ENCODE assay signal across 22 cellular contexts in genomic region chr17:50491510-50491909, GRCh38. TPM values are rescaled to one million over a fixed set of nuclear protein-coding genes. Genes with fewer than 3 reads are reported as not detected.
"Had no signal": no experiment of that assay in that cellular context is flagged by ENCODE, and none has a peak within 500 bp of the region (broad histone marks: within the 10 kb centered on the region; RNA-seq: fewer than 3 reads in every experiment).

No MANE protein-coding gene starts in this region.

- H3K27ac ChIP-seq: coronary artery, epithelial cell of prostate, heart right ventricle, neutrophil, ovary, prostate gland, upper lobe of left lung had no signal

- H3K4me1 ChIP-seq: heart right ventricle, prostate gland, upper lobe of left lung had no signal

- DNase-seq: activated naive CD4-positive, alpha-beta T cell; activated naive CD8-positive, alpha-beta T cell treated with anti-CD3 and anti-CD28 coated beads for 36 hours; activated T-cell treated with anti-CD3 and anti-CD28 coated beads, Interleukin-2, amount 50 U/mL, for 1 hour; amygdala; cerebellar nuclear complex; heart right ventricle; islet precursor cell; left cardiac atrium; mesenchymal stem cell; ovary; stimulated activated CD4-positive, alpha-beta T cell treated with anti-CD3 and anti-CD28 coated beads, Interleukin-4, amount 100 ng/mL, for 24 hours; stimulated activated naive CD4-positive, alpha-beta T cell treated with Interleukin-2 at 50 U/mL for 16 hours; T1000; upper lobe of left lung had no signal

- H3K9me3 ChIP-seq: heart right ventricle, neutrophil, ovary, prostate gland, upper lobe of left lung had no signal

- H3K4me3 ChIP-seq: coronary artery, heart right ventricle, ovary, prostate gland, upper lobe of left lung had no signal

- H3K27me3 ChIP-seq: heart right ventricle, neutrophil, ovary, upper lobe of left lung had no signal

- H3K36me3 ChIP-seq: neutrophil, ovary, prostate gland had no signal

RNA-seq across cellular contexts. Expression of gene CHAD, which starts 22.8 kb away (rescaled TPM):
- total RNA-seq: activated naive CD8-positive, alpha-beta T cell treated with anti-CD3 and anti-CD28 coated beads for 36 hours; activated T-helper 17 cell treated with anti-CD3 and anti-CD28 coated beads, Interleukin-2, amount 50 U/mL, for 72 hours; mononuclear cell; myocyte; subcutaneous adipose tissue had no signal

RNA-seq across cellular contexts. Expression of gene EPN3, which starts 41.0 kb away (rescaled TPM):
- total RNA-seq: activated naive CD8-positive, alpha-beta T cell treated with anti-CD3 and anti-CD28 coated beads for 36 hours; activated T-helper 17 cell treated with anti-CD3 and anti-CD28 coated beads, Interleukin-2, amount 50 U/mL, for 72 hours; mononuclear cell; myocyte; subcutaneous adipose tissue had no signal
